In genomic region chr17:34305061-34305460, GRCh38 we compare ENCODE assay signal across 8 cellular contexts. TPM values are rescaled to one million over a fixed set of nuclear protein-coding genes. Genes with fewer than 3 reads are reported as not detected.
"Had no signal": no experiment of that assay in that cellular context is flagged by ENCODE, and none has a peak within 500 bp of the region (broad histone marks: within the 10 kb centered on the region; RNA-seq: fewer than 3 reads in every experiment).

No MANE protein-coding gene starts in this region.

- H3K4me3 ChIP-seq: GM23248, HAP-1 had no signal

- ATAC-seq: HCT116 had no signal

- H3K36me3 ChIP-seq: HAP-1 had no signal

- DNase-seq: GM23248, GOT3, H7, HFFc6, KBM-7 had no signal

- H3K4me1 ChIP-seq: HAP-1 had no signal

- H3K9ac ChIP-seq: GM23248 had no signal

- H3K27ac ChIP-seq: GM23248 had no signal

RNA-seq across cellular contexts. Expression of gene CCL8, which starts 14.2 kb away (rescaled TPM):
- polyA plus RNA-seq: GM23248, IgD-negative memory B cell had no signal

RNA-seq across cellular contexts. Expression of gene CCL11, which starts 19.5 kb away (rescaled TPM):
- polyA plus RNA-seq: GM23248, IgD-negative memory B cell had no signal

RNA-seq across cellular contexts. Expression of gene CCL7, which starts 35.0 kb away (rescaled TPM):
- polyA plus RNA-seq: IgD-negative memory B cell had no signal

RNA-seq across cellular contexts. Expression of gene CCL2, which starts 50.0 kb away (rescaled TPM):
- polyA plus RNA-seq: IgD-negative memory B cell had no signal

RNA-seq across cellular contexts. Expression of gene CCL13, which starts 51.2 kb away (rescaled TPM):
- polyA plus RNA-seq: GM23248, IgD-negative memory B cell had no signal
